18 cellular contexts compared by ENCODE assay signal in the genomic region with DNA sequence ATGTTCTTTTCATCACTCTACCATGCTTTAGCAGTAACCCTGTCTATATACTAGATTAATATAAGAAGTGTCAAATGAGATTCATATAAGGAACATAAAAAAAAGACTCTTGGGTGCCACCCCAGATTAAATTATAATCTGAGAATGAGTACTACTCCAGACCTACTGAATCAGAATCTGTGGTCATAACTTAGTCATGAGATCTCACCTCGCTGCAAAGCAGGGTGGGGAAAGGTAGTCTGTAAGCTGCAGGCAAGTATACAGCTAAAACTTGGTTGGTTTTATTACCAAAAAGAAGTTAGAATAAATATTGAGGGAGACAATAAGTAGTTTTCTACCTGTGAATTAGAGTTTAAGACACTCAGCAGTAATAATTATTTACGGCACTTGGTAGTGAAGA.
"Had no signal": no experiment of that assay in that cellular context is flagged by ENCODE, and none has a peak within 500 bp of the region (broad histone marks: within the 10 kb centered on the region; RNA-seq: fewer than 3 reads in every experiment).

No MANE protein-coding gene starts in this region.

- H3K27me3 Mint-ChIP-seq: naive B cell had no signal

- H3K4me3 Mint-ChIP-seq: mesothelial cell of epicardium, naive B cell had no signal

- ATAC-seq: gastrocnemius medialis, heart right ventricle, left cardiac atrium, left lung, left ventricle myocardium superior, lower lobe of right lung, mucosa of descending colon had no signal

- H3K36me3 Mint-ChIP-seq: naive B cell had no signal

- H3K27ac Mint-ChIP-seq: mesothelial cell of epicardium had no signal

- H3K4me1 Mint-ChIP-seq: mesothelial cell of epicardium, naive B cell had no signal

- DNase-seq: dermis blood vessel endothelial cell; dorsolateral prefrontal cortex; effector CD4-positive, alpha-beta T cell; effector memory CD4-positive, alpha-beta T cell; foreskin melanocyte; gastrocnemius medialis; glutamatergic neuron; head of caudate nucleus; heart right ventricle; hippocampal formation; left cardiac atrium; left lung; left ventricle myocardium superior; lower lobe of right lung; mesenchymal stem cell; mucosa of descending colon; naive B cell had no signal
